22 cellular contexts compared by ENCODE assay signal in the genomic region with DNA sequence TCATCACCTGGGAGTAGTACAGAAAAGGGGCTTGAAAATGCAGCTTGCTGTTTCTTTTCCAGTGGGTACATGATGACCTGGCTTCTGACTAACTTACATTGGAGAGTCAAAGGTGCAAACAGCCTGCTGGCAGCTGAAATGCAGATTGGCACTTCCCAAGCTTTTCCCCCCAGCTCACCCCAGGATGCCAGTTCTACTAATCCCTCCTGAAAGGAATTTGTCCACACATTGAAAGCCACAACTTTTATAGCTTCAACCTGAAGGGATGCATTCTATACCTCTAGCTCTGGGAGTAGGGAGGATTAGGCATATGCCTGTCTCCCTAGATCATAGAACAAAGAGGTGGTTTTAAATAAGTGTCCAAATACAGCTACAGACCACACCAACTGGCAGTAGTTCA.
"Had no signal": no experiment of that assay in that cellular context is flagged by ENCODE, and none has a peak within 500 bp of the region (broad histone marks: within the 10 kb centered on the region; RNA-seq: fewer than 3 reads in every experiment).

No MANE protein-coding gene starts in this region.

- H3K4me3 Mint-ChIP-seq: effector memory CD8-positive, alpha-beta T cell; naive thymus-derived CD8-positive, alpha-beta T cell; nephron progenitor cell; stimulated activated effector memory CD8-positive, alpha-beta T cell treated with anti-CD3 and anti-CD28 coated beads, Interleukin-12 subunit alpha, Interleukin-12 subunit beta, amount 100 ng/mL, for 72 hours had no signal

- H3K4me3 ChIP-seq: left lung, ovary, psoas muscle, sigmoid colon, stomach, thyroid gland had no signal

- DNase-seq: cortex of kidney; effector memory CD8-positive, alpha-beta T cell; hypothalamus; kidney; left cardiac atrium; left lung; mesenchymal stem cell; naive thymus-derived CD8-positive, alpha-beta T cell; nephron progenitor cell; occipital lobe; ovary; posterior cingulate gyrus; psoas muscle; right cardiac atrium; sigmoid colon; stimulated activated CD4-positive, alpha-beta T cell treated with anti-CD3 and anti-CD28 coated beads, Interleukin-2, amount 100 ng/mL, for 24 hours; stimulated activated CD4-positive, alpha-beta T cell treated with anti-CD3 and anti-CD28 coated beads, Interleukin-4, amount 100 ng/mL, for 24 hours; stimulated activated naive CD4-positive, alpha-beta T cell treated with Interleukin-2 at 50 U/mL for 16 hours; stomach; thyroid gland; trophoblast cell had no signal

- H3K27me3 Mint-ChIP-seq: effector memory CD8-positive, alpha-beta T cell; naive thymus-derived CD8-positive, alpha-beta T cell had no signal

- H3K36me3 Mint-ChIP-seq: stimulated activated effector memory CD8-positive, alpha-beta T cell treated with anti-CD3 and anti-CD28 coated beads, Interleukin-12 subunit alpha, Interleukin-12 subunit beta, amount 100 ng/mL, for 72 hours had no signal

- H3K27ac ChIP-seq: left lung, ovary, psoas muscle, sigmoid colon, stomach, thyroid gland had no signal

- H3K36me3 ChIP-seq: left lung, ovary, sigmoid colon, stomach, thyroid gland had no signal

- H3K27me3 ChIP-seq: left lung, ovary, sigmoid colon, stomach, thyroid gland had no signal

- H3K4me1 ChIP-seq: left lung, psoas muscle, sigmoid colon, stomach, thyroid gland had no signal

- H3K27ac Mint-ChIP-seq: effector memory CD8-positive, alpha-beta T cell; naive thymus-derived CD8-positive, alpha-beta T cell; nephron progenitor cell; stimulated activated effector memory CD8-positive, alpha-beta T cell treated with anti-CD3 and anti-CD28 coated beads, Interleukin-12 subunit alpha, Interleukin-12 subunit beta, amount 100 ng/mL, for 72 hours had no signal

- H3K4me1 Mint-ChIP-seq: naive thymus-derived CD8-positive, alpha-beta T cell; nephron progenitor cell; stimulated activated effector memory CD8-positive, alpha-beta T cell treated with anti-CD3 and anti-CD28 coated beads, Interleukin-12 subunit alpha, Interleukin-12 subunit beta, amount 100 ng/mL, for 72 hours had no signal

- ATAC-seq: effector memory CD8-positive, alpha-beta T cell; left cardiac atrium; left lung; naive thymus-derived CD8-positive, alpha-beta T cell; psoas muscle; right cardiac atrium; stimulated activated effector memory CD8-positive, alpha-beta T cell treated with anti-CD3 and anti-CD28 coated beads, Interleukin-12 subunit alpha, Interleukin-12 subunit beta, amount 100 ng/mL, for 72 hours had no signal

- H3K9me3 ChIP-seq: thyroid gland had no signal
